ENCODE assay signal across 17 cellular contexts in the genomic region with DNA sequence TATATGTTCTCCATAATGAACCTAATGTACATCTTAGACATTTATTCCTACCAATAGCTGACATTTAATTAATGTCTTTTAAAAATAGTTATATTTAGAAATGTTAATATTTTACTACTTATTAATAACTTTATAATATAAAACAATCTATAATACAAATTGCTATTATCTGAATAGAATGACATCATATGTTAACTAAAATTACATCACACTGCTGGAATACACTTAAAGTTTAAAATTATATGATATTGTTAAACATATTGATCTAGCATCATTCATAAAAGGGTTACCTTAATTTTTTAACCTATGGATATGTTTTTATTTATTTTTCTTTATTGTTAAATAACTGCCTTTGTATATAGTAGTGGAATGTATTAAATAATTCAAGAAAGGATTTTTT.
DNase-seq lines count a peak whose midpoint lies in the region; ATAC-seq, FAIRE-seq and TF ChIP-seq lines count a peak whose summit lies in the region.
"Had no signal": no experiment of that assay in that cellular context is flagged by ENCODE, and none has a peak within 500 bp of the region (broad histone marks: within the 10 kb centered on the region; RNA-seq: fewer than 3 reads in every experiment).

No MANE protein-coding gene starts in this region.

- H3K4me1 ChIP-seq in HEK293 (ENCODE audit: control insufficient read depth, insufficient read depth, low read length) (no peaks in the 10 kb centered on the region), left ventricle myocardium inferior (no peaks in the 10 kb centered on the region)

- H3K27me3 ChIP-seq in left ventricle myocardium inferior (ENCODE audit: low read depth): no peaks in the 10 kb centered on the region

- peak; percentile 86 for FAIRE-seq in A204.1 (lab: Jason Lieb, UNC)
- peak; percentile 83 for FAIRE-seq in colon (lab: Jason Lieb, UNC)
- FAIRE-seq: GM12892, GM19239 had no signal

- POLR2A ChIA-PET in HEK293 (lab: Yijun Ruan, JAX): no interaction called here

- H3K27ac ChIP-seq in HEK293 (ENCODE audit: extremely low read depth, low read depth, low read length) (no peak overlapping the region), left ventricle myocardium inferior (replicated peaks) (no peak overlapping the region)

- H3K4me3 ChIP-seq in HEK293 (ENCODE audit: low read depth, low read length): no peak overlapping the region
- H3K4me3 ChIP-seq in left ventricle myocardium inferior: no peak overlapping the region
- H3K4me3 ChIP-seq: GM23338 had no signal

- CTCF ChIA-PET in HEK293 (lab: Yijun Ruan, JAX): no interaction called here

- intact Hi-C loops in left ventricle myocardium inferior (cut with micrococcal nuclease): no loop called here

- TF ChIP-seq CTCF in HEK293 (tag by site-specific recombination; IDR thresholded peaks at IDR 0.05) (no peak), left ventricle myocardium inferior (IDR thresholded peaks at IDR 0.05; ENCODE audit: borderline replicate concordance) (no peak)

- no peak for ATAC-seq in GM18867 (IDR thresholded peaks at IDR 0.05; ENCODE audit: unreplicated experiment)
- ATAC-seq: GM23338 had no signal

- no peaks in the 10 kb centered on the region for H3K9me3 ChIP-seq in HEK293 (ENCODE audit: control insufficient read depth, insufficient read depth, low read depth, low read length)
- H3K9me3 ChIP-seq in left ventricle myocardium inferior (replicated peaks): no peaks in the 10 kb centered on the region

- DNase-seq in activated CD4-positive, alpha-beta T cell treated with anti-CD3 and anti-CD28 coated beads, Interleukin-2, amount 50 U/mL, for 1 hour: no peak
- no peak for DNase-seq in left ventricle myocardium inferior
- DNase-seq: 8988T; C1 segment of cervical spinal cord; Calu3; CD4-positive, alpha-beta memory T cell; COR-L47; DMS53; DMS79 treated with DMSO at 0.1 percent for 48 hours; H9 had no signal

- H3K36me3 ChIP-seq in HEK293 (ENCODE audit: control insufficient read depth in 2 of 2, insufficient read depth in 1 of 2, low read length in 2 of 2) (no peaks in the 10 kb centered on the region), left ventricle myocardium inferior (no peaks in the 10 kb centered on the region)

TF ChIP-seq in HEK293, 187 proteins besides CTCF, POLR2A, EP300 and RAD21:
- TF ChIP-seq, protein P1, sequence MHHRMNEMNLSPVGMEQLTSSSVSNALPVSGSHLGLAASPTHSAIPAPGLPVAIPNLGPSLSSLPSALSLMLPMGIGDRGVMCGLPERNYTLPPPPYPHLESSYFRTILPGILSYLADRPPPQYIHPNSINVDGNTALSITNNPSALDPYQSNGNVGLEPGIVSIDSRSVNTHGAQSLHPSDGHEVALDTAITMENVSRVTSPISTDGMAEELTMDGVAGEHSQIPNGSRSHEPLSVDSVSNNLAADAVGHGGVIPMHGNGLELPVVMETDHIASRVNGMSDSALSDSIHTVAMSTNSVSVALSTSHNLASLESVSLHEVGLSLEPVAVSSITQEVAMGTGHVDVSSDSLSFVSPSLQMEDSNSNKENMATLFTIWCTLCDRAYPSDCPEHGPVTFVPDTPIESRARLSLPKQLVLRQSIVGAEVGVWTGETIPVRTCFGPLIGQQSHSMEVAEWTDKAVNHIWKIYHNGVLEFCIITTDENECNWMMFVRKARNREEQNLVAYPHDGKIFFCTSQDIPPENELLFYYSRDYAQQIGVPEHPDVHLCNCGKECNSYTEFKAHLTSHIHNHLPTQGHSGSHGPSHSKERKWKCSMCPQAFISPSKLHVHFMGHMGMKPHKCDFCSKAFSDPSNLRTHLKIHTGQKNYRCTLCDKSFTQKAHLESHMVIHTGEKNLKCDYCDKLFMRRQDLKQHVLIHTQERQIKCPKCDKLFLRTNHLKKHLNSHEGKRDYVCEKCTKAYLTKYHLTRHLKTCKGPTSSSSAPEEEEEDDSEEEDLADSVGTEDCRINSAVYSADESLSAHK (tag by site-specific recombination; IDR thresholded peaks at IDR 0.05): no peak
- TF ChIP-seq AEBP2 (tag by site-specific recombination; IDR thresholded peaks at IDR 0.05; ENCODE audit: borderline replicate concordance): no peak
- TF ChIP-seq ZFP41 (tag by site-specific recombination; IDR thresholded peaks at IDR 0.05; ENCODE audit: borderline replicate concordance): no peak
- TF ChIP-seq ZNF555 (tag by site-specific recombination; conservative IDR thresholded peaks at IDR 0.05): no peak
- no peak for TF ChIP-seq ZNF404 (tag by site-specific recombination; IDR thresholded peaks at IDR 0.05)
- TF ChIP-seq ZNF837 (tag by site-specific recombination; IDR thresholded peaks at IDR 0.05): no peak
- no peak for TF ChIP-seq ZSCAN4 (tag by site-specific recombination; IDR thresholded peaks at IDR 0.05)
- TF ChIP-seq, protein P2, sequence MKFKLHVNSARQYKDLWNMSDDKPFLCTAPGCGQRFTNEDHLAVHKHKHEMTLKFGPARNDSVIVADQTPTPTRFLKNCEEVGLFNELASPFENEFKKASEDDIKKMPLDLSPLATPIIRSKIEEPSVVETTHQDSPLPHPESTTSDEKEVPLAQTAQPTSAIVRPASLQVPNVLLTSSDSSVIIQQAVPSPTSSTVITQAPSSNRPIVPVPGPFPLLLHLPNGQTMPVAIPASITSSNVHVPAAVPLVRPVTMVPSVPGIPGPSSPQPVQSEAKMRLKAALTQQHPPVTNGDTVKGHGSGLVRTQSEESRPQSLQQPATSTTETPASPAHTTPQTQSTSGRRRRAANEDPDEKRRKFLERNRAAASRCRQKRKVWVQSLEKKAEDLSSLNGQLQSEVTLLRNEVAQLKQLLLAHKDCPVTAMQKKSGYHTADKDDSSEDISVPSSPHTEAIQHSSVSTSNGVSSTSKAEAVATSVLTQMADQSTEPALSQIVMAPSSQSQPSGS (tag by site-specific recombination; IDR thresholded peaks at IDR 0.05; ENCODE audit: low read depth): peak; percentile 63; the same call in 1 of the 2 replicates
- no peak for TF ChIP-seq ZNF19 (tag by site-specific recombination; IDR thresholded peaks at IDR 0.05; ENCODE audit: low read depth)
